19 cellular contexts compared by ENCODE assay signal in the genomic region with DNA sequence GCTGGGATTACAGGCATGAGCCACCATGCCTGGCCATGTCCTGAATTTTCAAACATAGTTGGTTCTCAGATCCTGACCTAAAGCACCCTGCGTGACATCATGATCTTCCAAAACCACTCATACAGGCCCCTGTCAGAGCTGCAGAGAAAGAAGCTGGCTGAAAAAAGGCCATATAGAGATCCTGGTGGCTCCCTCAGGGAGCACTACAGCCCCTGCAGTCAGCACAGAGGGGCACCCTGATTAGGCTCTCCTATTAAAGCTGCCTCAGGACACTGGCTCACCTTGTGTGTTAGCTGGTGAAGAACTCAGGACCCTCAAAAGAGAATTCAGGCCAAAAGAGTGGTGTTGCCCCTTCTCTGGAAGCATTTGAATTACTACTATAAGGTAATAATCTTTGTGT.
"Had no signal": no experiment of that assay in that cellular context is flagged by ENCODE, and none has a peak within 500 bp of the region (broad histone marks: within the 10 kb centered on the region; RNA-seq: fewer than 3 reads in every experiment).

No MANE protein-coding gene starts in this region.

- H3K9me3 ChIP-seq: adrenal gland, left lung, spleen, transverse colon had no signal

- DNase-seq: activated CD4-positive, alpha-beta T cell treated with anti-CD3 and anti-CD28 coated beads for 1 hour; activated CD4-positive, alpha-beta T cell treated with anti-CD3 and anti-CD28 coated beads, Interleukin-2, amount 50 U/mL, for 4 hours; activated CD8-positive, alpha-beta memory T cell treated with anti-CD3 and anti-CD28 coated beads, Interleukin-2, amount 50 U/mL, for 48 hours; activated naive CD4-positive, alpha-beta T cell; activated T-cell treated with anti-CD3 and anti-CD28 coated beads, Interleukin-2, amount 50 U/mL, for 4 hours; cerebellar nuclear complex; immature natural killer cell; kidney glomerular epithelial cell; left lung; nephron progenitor cell; occipital lobe; spleen; stimulated activated CD4-positive, alpha-beta T cell treated with anti-CD3 and anti-CD28 coated beads, Interleukin-4, amount 100 ng/mL, for 1 hour; stimulated activated naive CD4-positive, alpha-beta T cell; T-helper 1 cell; T-helper 9 cell; transverse colon had no signal

- H3K4me1 ChIP-seq: adrenal gland, left lung had no signal

- H3K36me3 ChIP-seq: adrenal gland, left lung, spleen, transverse colon had no signal

- H3K27me3 ChIP-seq: adrenal gland, left lung, spleen, transverse colon had no signal

- H3K4me3 ChIP-seq: adrenal gland, coronary artery, left lung, spleen, transverse colon had no signal

- ATAC-seq: activated T-cell treated with anti-CD3 and anti-CD28 coated beads, Interleukin-2, amount 50 U/mL, for 4 hours had no signal

- H3K27ac ChIP-seq: left lung, spleen had no signal
